Comparison of ENCODE assay signal across 21 cellular contexts in genomic region chr12:339557-340195, GRCh38.
"Had no signal": no experiment of that assay in that cellular context is flagged by ENCODE, and none has a peak within 500 bp of the region (broad histone marks: within the 10 kb centered on the region; RNA-seq: fewer than 3 reads in every experiment).

No MANE protein-coding gene starts in this region.

- H3K27ac ChIP-seq: esophagus squamous epithelium, hepatocyte, left ventricle myocardium inferior, psoas muscle, spleen, testis, upper lobe of right lung had no signal

- DNase-seq: activated CD4-positive, alpha-beta T cell treated with anti-CD3 and anti-CD28 coated beads for 1 hour; activated CD4-positive, alpha-beta T cell treated with anti-CD3 and anti-CD28 coated beads, Interleukin-2, amount 50 U/mL, for 4 hours; activated naive CD4-positive, alpha-beta T cell treated with Interleukin-2 at 50 U/mL for 16 hours; caudate nucleus; effector CD4-positive, alpha-beta T cell; esophagus squamous epithelium; islet precursor cell; left ventricle myocardium inferior; nucleus accumbens; psoas muscle; spleen; stomach; testis; upper lobe of right lung had no signal

- H3K9me3 ChIP-seq: esophagus squamous epithelium, left ventricle myocardium inferior, psoas muscle, spleen, stomach, testis, upper lobe of right lung had no signal

- H3K9me3 Mint-ChIP-seq: activated T-helper 17 cell treated with anti-CD3 and anti-CD28 coated beads, Interleukin-2, amount 50 U/mL, for 72 hours; memory B cell; natural killer cell treated with Interleukin-12 subunit alpha and Interleukin-12 subunit beta and Interleukin-15 and Interleukin-18, amount 100 ng/mL, for 72 hours had no signal

- H3K27me3 Mint-ChIP-seq: activated T-helper 17 cell treated with anti-CD3 and anti-CD28 coated beads, Interleukin-2, amount 50 U/mL, for 72 hours; memory B cell; natural killer cell treated with Interleukin-12 subunit alpha and Interleukin-12 subunit beta and Interleukin-15 and Interleukin-18, amount 100 ng/mL, for 72 hours had no signal

- H3K27ac Mint-ChIP-seq: activated T-helper 17 cell treated with anti-CD3 and anti-CD28 coated beads, Interleukin-2, amount 50 U/mL, for 72 hours; memory B cell had no signal

- H3K4me3 ChIP-seq: esophagus squamous epithelium, hepatocyte, left ventricle myocardium inferior, psoas muscle, spleen, stomach, testis, upper lobe of right lung had no signal

- H3K4me1 ChIP-seq: left ventricle myocardium inferior, psoas muscle, testis, upper lobe of right lung had no signal

- FAIRE-seq: colon, endothelial cell of umbilical vein had no signal

- H3K4me3 Mint-ChIP-seq: activated T-helper 17 cell treated with anti-CD3 and anti-CD28 coated beads, Interleukin-2, amount 50 U/mL, for 72 hours; memory B cell; natural killer cell treated with Interleukin-12 subunit alpha and Interleukin-12 subunit beta and Interleukin-15 and Interleukin-18, amount 100 ng/mL, for 72 hours had no signal

- ATAC-seq: activated T-helper 17 cell treated with anti-CD3 and anti-CD28 coated beads, Interleukin-2, amount 50 U/mL, for 72 hours; natural killer cell treated with Interleukin-12 subunit alpha and Interleukin-12 subunit beta and Interleukin-15 and Interleukin-18, amount 100 ng/mL, for 72 hours; psoas muscle; sciatic nerve; upper lobe of right lung had no signal
